1 cellular context compared by ENCODE assay signal in genomic region chr7:99325597-99326407, GRCh38.
TF ChIP-seq lines count a peak whose summit lies in the region.

Gene ARPC1A (plus strand): TSS chr7:99325898. CDS start chr7:99333354, 7,456 bp downstream.

TF ChIP-seq in GM23338, 12 proteins besides CTCF, POLR2A, EP300 and RAD21 (continued from another document):
- no peak for TF ChIP-seq REST (IDR thresholded peaks at IDR 0.05; ENCODE audit: unreplicated experiment)
